ENCODE assay signal across 15 cellular contexts in the genomic region with DNA sequence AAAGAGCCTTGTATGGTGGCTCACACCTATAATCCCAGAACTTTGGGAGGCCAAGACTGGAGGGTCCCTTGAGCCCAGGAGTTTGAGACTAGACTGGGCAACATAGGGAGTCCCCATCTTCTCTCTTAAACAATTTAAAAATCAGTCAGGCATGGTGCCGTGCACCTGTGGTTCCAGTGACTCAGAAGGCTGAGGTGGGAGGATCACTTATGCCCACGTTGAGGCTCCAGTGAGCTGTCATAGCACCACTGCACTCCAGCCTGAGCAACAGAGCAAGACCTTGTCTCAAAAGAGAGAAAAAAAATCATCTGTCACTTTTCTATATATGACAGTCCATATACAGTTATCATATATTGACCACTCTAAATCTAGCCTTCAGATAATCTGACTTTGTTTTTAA.
DNase-seq lines count a peak whose midpoint lies in the region; ATAC-seq and TF ChIP-seq lines count a peak whose summit lies in the region.
"Had no signal": no experiment of that assay in that cellular context is flagged by ENCODE, and none has a peak within 500 bp of the region (broad histone marks: within the 10 kb centered on the region; RNA-seq: fewer than 3 reads in every experiment).

No MANE protein-coding gene starts in this region.

- DNase-seq in A172 (ENCODE audit: low spot score) (peak; percentile 15), fibroblast of mammary gland (ENCODE audit: low read depth) (peak; percentile 21), C1 segment of cervical spinal cord (lab: John Stamatoyannopoulos, UW) (no peak), SK-N-DZ (ENCODE audit: low spot score) (no peak), left lobe of liver (ENCODE audit: low spot score) (no peak)
- DNase-seq in activated effector memory CD4-positive, alpha-beta T cell treated with anti-CD3 and anti-CD28 coated beads, Interleukin-2, amount 50 U/mL, for 16 hours: no peak
- DNase-seq: activated CD8-positive, alpha-beta memory T cell treated with anti-CD3 and anti-CD28 coated beads, Interleukin-2, amount 50 U/mL, for 4 hours; colonic mucosa; DMS153; NCI-H1694; NCI-H774; ovary had no signal

- H3K4me3 ChIP-seq in fibroblast of mammary gland (ENCODE audit: control insufficient read depth, low read depth, low read length): no peak overlapping the region
- H3K4me3 ChIP-seq: colonic mucosa, ovary, SJSA1 had no signal

- TF ChIP-seq CTCF in fibroblast of mammary gland (conservative IDR thresholded peaks at IDR 0.05; ENCODE audit: control insufficient read depth, insufficient read depth, low read depth, low read length): no peak

- ATAC-seq in GM18870 (IDR thresholded peaks at IDR 0.05; ENCODE audit: unreplicated experiment) (peak; percentile 64), HG03565 (IDR thresholded peaks at IDR 0.05; ENCODE audit: unreplicated experiment) (peak; percentile 66), left lobe of liver (no peak)

Comparison
In these comparisons a context has a peak if more than half of its experiments do, and no peak if none do; other contexts are left out.
1. DNase-seq: peak in A172 (single experiment) and fibroblast of mammary gland (single experiment); none in activated effector memory CD4-positive, alpha-beta T cell treated with anti-CD3 and anti-CD28 coated beads, Interleukin-2, amount 50 U/mL, for 16 hours (single experiment), C1 segment of cervical spinal cord (0 of 14), SK-N-DZ (single experiment) and left lobe of liver (single experiment).